In the genomic region with DNA sequence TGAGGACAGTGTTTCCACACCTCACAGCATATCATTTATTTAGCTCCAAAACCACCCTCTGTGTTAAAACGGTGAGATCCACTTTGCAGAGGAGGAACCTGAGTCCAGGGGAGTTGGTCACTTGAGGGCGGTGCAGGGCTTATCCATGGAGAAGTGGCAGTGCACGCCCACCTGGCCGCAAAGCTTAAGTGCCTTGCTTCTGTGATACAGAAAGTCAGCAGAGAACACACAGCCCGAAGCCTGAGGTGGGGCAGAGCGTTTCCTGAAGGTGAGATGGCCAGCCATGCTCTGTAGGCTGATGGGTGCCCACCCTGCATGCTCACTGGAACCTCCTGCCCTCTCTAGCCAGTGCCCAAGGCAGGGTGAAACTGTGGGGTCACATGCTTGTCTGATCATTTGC, we compare ENCODE assay signal across 2 cellular contexts.
TF ChIP-seq lines count a peak whose summit lies in the region.

No MANE protein-coding gene starts in this region.

TF ChIP-seq in HEK293, 187 proteins besides CTCF, POLR2A, EP300 and RAD21 (continued from another document):
- TF ChIP-seq KLF1 (tag by site-specific recombination; IDR thresholded peaks at IDR 0.05) (peak; percentile 53), EGR2 (tag by site-specific recombination; IDR thresholded peaks at IDR 0.05; ENCODE audit: low read depth) (peak; percentile 54; the same call in 1 of the 2 replicates), ZFHX2 (tag by site-specific recombination; conservative IDR thresholded peaks at IDR 0.05) (peak; percentile 41; the same call in 1 of the 2 replicates), HOXA7 (CRISPR knock-in tag; IDR thresholded peaks at IDR 0.05; ENCODE audit: borderline replicate concordance) (no peak)
TF ChIP-seq in HEK293: peak in this region for 3.

TF ChIP-seq in HEK293T, 16 proteins besides CTCF, POLR2A, EP300 and RAD21 (continued from another document):
- TF ChIP-seq L3MBTL2 (conservative IDR thresholded peaks at IDR 0.05): no peak
- TF ChIP-seq CTBP1 (IDR thresholded peaks at IDR 0.05; ENCODE audit: borderline replicate concordance): no peak
- TF ChIP-seq LEF1 (IDR thresholded peaks at IDR 0.05; ENCODE audit: borderline replicate concordance): no peak
- TF ChIP-seq TARDBP (IDR thresholded peaks at IDR 0.05): no peak
- TF ChIP-seq NFRKB (IDR thresholded peaks at IDR 0.05): no peak
- no peak for TF ChIP-seq ELF4 (IDR thresholded peaks at IDR 0.05)
- TF ChIP-seq SUZ12 (IDR thresholded peaks at IDR 0.05): no peak
- TF ChIP-seq FOXK2 (IDR thresholded peaks at IDR 0.05): no peak
- TF ChIP-seq SP1 (IDR thresholded peaks at IDR 0.05): no peak
- TF ChIP-seq, protein P1, sequence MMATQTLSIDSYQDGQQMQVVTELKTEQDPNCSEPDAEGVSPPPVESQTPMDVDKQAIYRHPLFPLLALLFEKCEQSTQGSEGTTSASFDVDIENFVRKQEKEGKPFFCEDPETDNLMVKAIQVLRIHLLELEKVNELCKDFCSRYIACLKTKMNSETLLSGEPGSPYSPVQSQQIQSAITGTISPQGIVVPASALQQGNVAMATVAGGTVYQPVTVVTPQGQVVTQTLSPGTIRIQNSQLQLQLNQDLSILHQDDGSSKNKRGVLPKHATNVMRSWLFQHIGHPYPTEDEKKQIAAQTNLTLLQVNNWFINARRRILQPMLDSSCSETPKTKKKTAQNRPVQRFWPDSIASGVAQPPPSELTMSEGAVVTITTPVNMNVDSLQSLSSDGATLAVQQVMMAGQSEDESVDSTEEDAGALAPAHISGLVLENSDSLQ (IDR thresholded peaks at IDR 0.05): no peak
